19 cellular contexts compared by ENCODE assay signal in the genomic region with DNA sequence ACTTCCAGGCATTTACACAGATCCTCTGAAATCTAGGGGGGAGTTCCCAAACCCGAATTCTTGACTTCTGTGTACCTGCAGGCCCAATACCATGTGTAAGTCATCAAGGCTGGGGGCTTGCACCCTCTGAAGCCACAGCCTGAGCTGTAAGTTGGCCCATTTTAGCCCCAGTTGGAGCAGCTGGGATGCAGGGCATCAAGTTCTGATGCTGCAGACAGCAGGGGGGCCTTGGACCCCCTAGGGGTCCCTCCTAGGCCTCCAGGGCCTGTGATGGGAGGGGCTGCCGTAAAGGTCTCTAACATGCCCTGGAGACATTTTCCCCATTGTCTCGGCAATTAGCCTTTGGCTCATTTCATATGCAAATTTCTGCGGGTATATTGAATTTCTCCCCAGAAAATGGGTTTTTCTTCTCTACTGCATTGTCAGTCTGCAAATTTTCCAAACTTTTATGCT. TPM values are rescaled to one million over a fixed set of nuclear protein-coding genes. Genes with fewer than 3 reads are reported as not detected.
"Had no signal": no experiment of that assay in that cellular context is flagged by ENCODE, and none has a peak within 500 bp of the region (broad histone marks: within the 10 kb centered on the region; RNA-seq: fewer than 3 reads in every experiment).

No MANE protein-coding gene starts in this region.

- H3K27me3 ChIP-seq: esophagus muscularis mucosa, gastroesophageal sphincter, heart left ventricle, thyroid gland had no signal

- H3K4me3 ChIP-seq: esophagus muscularis mucosa, gastroesophageal sphincter, heart left ventricle, lower lobe of right lung, thyroid gland had no signal

- FAIRE-seq: colon, endometrium had no signal

- H3K27ac ChIP-seq: esophagus muscularis mucosa, gastroesophageal sphincter, heart left ventricle, lower lobe of right lung, thyroid gland had no signal

- H3K9me3 ChIP-seq: esophagus muscularis mucosa, gastroesophageal sphincter, heart left ventricle, lower lobe of right lung, thyroid gland had no signal

- DNase-seq: activated CD4-positive, alpha-beta T cell treated with anti-CD3 and anti-CD28 coated beads, Interleukin-2, amount 50 U/mL, for 1 hour; activated CD4-positive, CD25-positive, alpha-beta regulatory T cell treated with anti-CD3 and anti-CD28 coated beads, Interleukin-2, amount 50 U/mL, for 72 hours; activated CD8-positive, alpha-beta memory T cell treated with anti-CD3 and anti-CD28 coated beads, Interleukin-2, amount 50 U/mL, for 4 hours; activated naive CD4-positive, alpha-beta T cell treated with anti-CD3 and anti-CD28 coated beads for 36 hours; activated T-cell treated with anti-CD3 and anti-CD28 coated beads, Interleukin-2, amount 50 U/mL, for 4 hours; caudate nucleus; heart left ventricle; immature natural killer cell; lower lobe of right lung; posterior cingulate gyrus; retina; stimulated activated naive B cell treated with anti-CD40 and anti-IgM and Interleukin-4, amounts not matched to agents 10 μg/mL and 1 μg/mL and 100 μg/mL, for 72 hours; T1000; thyroid gland had no signal

- H3K4me1 ChIP-seq: esophagus muscularis mucosa, gastroesophageal sphincter, heart left ventricle, lower lobe of right lung, thyroid gland had no signal

- H3K36me3 ChIP-seq: gastroesophageal sphincter, lower lobe of right lung, thyroid gland had no signal

- ATAC-seq: activated T-cell treated with anti-CD3 and anti-CD28 coated beads, Interleukin-2, amount 50 U/mL, for 4 hours; gastroesophageal sphincter; heart left ventricle; lower lobe of right lung; natural killer cell treated with Interleukin-12 subunit alpha and Interleukin-12 subunit beta and Interleukin-15 and Interleukin-18, amount 100 ng/mL, for 72 hours; stimulated activated naive B cell treated with anti-CD40 and anti-IgM and Interleukin-4, amounts not matched to agents 10 μg/mL and 1 μg/mL and 100 μg/mL, for 72 hours had no signal

RNA-seq across cellular contexts. Expression of gene LRIG3, which starts 59.5 kb away (rescaled TPM):
- total RNA-seq: activated naive CD4-positive, alpha-beta T cell treated with anti-CD3 and anti-CD28 coated beads for 36 hours; natural killer cell treated with Interleukin-12 subunit alpha and Interleukin-12 subunit beta and Interleukin-15 and Interleukin-18, amount 100 ng/mL, for 72 hours had no signal
- polyA plus RNA-seq: immature natural killer cell had no signal
